20 cellular contexts compared by ENCODE assay signal in the genomic region with DNA sequence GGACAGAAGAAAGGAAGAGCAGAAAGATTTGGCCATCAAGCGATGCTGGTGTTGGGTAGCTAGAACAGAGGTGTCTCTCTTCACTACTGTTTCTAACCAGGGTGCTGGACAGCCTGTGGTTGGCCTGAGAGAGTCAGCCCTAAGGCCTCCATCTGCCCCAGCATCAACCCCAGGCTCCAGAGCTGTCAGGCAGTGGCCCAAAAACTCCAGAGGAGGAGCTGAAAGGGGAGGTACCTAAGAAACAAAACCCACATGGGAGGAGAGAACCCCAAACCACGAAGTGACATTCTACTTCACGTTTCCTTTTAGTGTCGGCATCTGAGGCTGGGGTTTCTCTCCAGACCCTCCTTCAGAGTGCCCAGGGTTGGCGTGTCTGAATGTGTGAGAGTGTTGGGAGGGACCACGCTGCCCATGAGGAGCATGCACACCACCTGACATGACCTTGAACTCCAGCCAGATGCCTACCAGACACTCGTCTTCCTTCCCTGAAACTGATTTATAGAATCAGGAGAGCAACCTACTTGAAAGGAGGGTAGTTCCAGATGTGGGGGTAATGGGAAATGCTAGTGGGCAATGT.
DNase-seq lines count a peak whose midpoint lies in the region; ATAC-seq and TF ChIP-seq lines count a peak whose summit lies in the region.
"Had no signal": no experiment of that assay in that cellular context is flagged by ENCODE, and none has a peak within 500 bp of the region (broad histone marks: within the 10 kb centered on the region; RNA-seq: fewer than 3 reads in every experiment).

No MANE protein-coding gene starts in this region.

- H3K4me3 Mint-ChIP-seq in MCF 10A (ENCODE audit: unreplicated experiment): no peak overlapping the region
- H3K4me3 Mint-ChIP-seq in T-helper 2 cell treated with Interferon-gamma antibody and Interleukin-4, amounts not matched to agents 5 μg/mL and 100 μg/mL, for 36 hours: peak overlapping the region; percentile 9
- H3K4me3 Mint-ChIP-seq: CD14-positive monocyte, HFFc6 had no signal

- BruUV-seq in MCF 10A (replicated peaks; lab: Mats Ljungman, UMichigan): no TSS peak

- H3K36me3 ChIP-seq in breast epithelium (no peaks in the 10 kb centered on the region), gastrocnemius medialis (peaks cover 0 to 34% of the 10 kb centered on the region in 2 donors)
- H3K36me3 ChIP-seq: MG63 had no signal

- CTCF ChIA-PET in MCF 10A (lab: Yijun Ruan, JAX): no interaction called here

- H3K27ac Mint-ChIP-seq in MCF 10A (ENCODE audit: low read depth, unreplicated experiment): peak overlapping the region; percentile 79
- no peak overlapping the region for H3K27ac Mint-ChIP-seq in T-helper 2 cell treated with Interferon-gamma antibody and Interleukin-4, amounts not matched to agents 5 μg/mL and 100 μg/mL, for 36 hours
- H3K27ac Mint-ChIP-seq: HFFc6 had no signal

- no peaks in the 10 kb centered on the region for H3K9me3 ChIP-seq in breast epithelium
- H3K9me3 ChIP-seq in gastrocnemius medialis: no peaks in the 10 kb centered on the region
- H3K9me3 ChIP-seq: A549, MG63 had no signal

- DNase-seq in MCF 10A (ENCODE audit: unreplicated experiment): no peak
- DNase-seq in breast epithelium (ENCODE audit: low spot score in 2 of 2): no peak
- no peak for DNase-seq in T-helper 2 cell treated with Interferon-gamma antibody and Interleukin-4, amounts not matched to agents 5 μg/mL and 100 μg/mL, for 36 hours (ENCODE audit: low spot score)
- DNase-seq in left ventricle myocardium superior: no peak
- DNase-seq in gastrocnemius medialis: no peak
- DNase-seq in medulla oblongata (ENCODE audit: extremely low spot score): no peak
- no peak for DNase-seq in SW 1271 (lab: John Stamatoyannopoulos, UW)
- DNase-seq: Calu3; HFFc6; MG63; NCI-H1092 treated with DMSO at 0.1 percent for 48 hours; NCI-H1694; NCI-H2107; NCI-H226; NCI-H526 treated with DMSO at 0.1 percent for 48 hours; NK-92 treated with Interleukin-12 subunit alpha and Interleukin-12 subunit beta, amount 100 ng/mL, for 24 hours; RPMI8226 had no signal

- intact Hi-C loops in MCF 10A (cut with micrococcal nuclease): no loop called here
- intact Hi-C loops in breast epithelium (cut with DNase I; ENCODE audit: low total_unique reads): no loop called here
- intact Hi-C loops in left ventricle myocardium superior (cut with micrococcal nuclease): no loop called here
- intact Hi-C loops in gastrocnemius medialis (cut with DNase I; ENCODE audit: low total_unique reads): no loop called here

- H3K27ac ChIP-seq in breast epithelium (no peak overlapping the region), gastrocnemius medialis (peak overlapping the region; percentile 90 to 99 (median 96))
- H3K27ac ChIP-seq: A549, KMS-11 had no signal

- in situ Hi-C loops in gastrocnemius medialis (cut with MboI; ENCODE audit: low sequenced_read_pairs in 4 of 4): no loop called here

- no peaks in the 10 kb centered on the region for H3K27me3 Mint-ChIP-seq in MCF 10A (ENCODE audit: insufficient read depth, unreplicated experiment)
- H3K27me3 Mint-ChIP-seq in T-helper 2 cell treated with Interferon-gamma antibody and Interleukin-4, amounts not matched to agents 5 μg/mL and 100 μg/mL, for 36 hours (ENCODE audit: low read depth): peaks cover 33% of the 10 kb centered on the region

- no peaks in the 10 kb centered on the region for H3K36me3 Mint-ChIP-seq in MCF 10A (ENCODE audit: insufficient read depth, unreplicated experiment)
- peaks cover 1% of the 10 kb centered on the region for H3K36me3 Mint-ChIP-seq in T-helper 2 cell treated with Interferon-gamma antibody and Interleukin-4, amounts not matched to agents 5 μg/mL and 100 μg/mL, for 36 hours (ENCODE audit: low read depth)
- H3K36me3 Mint-ChIP-seq: CD14-positive monocyte had no signal

- peaks cover 58% of the 10 kb centered on the region for H3K4me1 Mint-ChIP-seq in MCF 10A (ENCODE audit: insufficient read depth, unreplicated experiment)
- H3K4me1 Mint-ChIP-seq in T-helper 2 cell treated with Interferon-gamma antibody and Interleukin-4, amounts not matched to agents 5 μg/mL and 100 μg/mL, for 36 hours (ENCODE audit: low read depth): peaks cover 23% of the 10 kb centered on the region
- H3K4me1 Mint-ChIP-seq: CD14-positive monocyte had no signal

- H3K9me3 Mint-ChIP-seq in MCF 10A (ENCODE audit: unreplicated experiment): no peaks in the 10 kb centered on the region
- H3K9me3 Mint-ChIP-seq in T-helper 2 cell treated with Interferon-gamma antibody and Interleukin-4, amounts not matched to agents 5 μg/mL and 100 μg/mL, for 36 hours: no peaks in the 10 kb centered on the region
- H3K9me3 Mint-ChIP-seq: CD14-positive monocyte, HFFc6 had no signal

- H3K4me1 ChIP-seq in breast epithelium (no peaks in the 10 kb centered on the region), gastrocnemius medialis (peaks cover 95 to 97% of the 10 kb centered on the region in 2 donors)
- H3K4me1 ChIP-seq: A549 had no signal

- ATAC-seq in left ventricle myocardium superior (peak; percentile 46), gastrocnemius medialis (peak; percentile 16 to 37)
- ATAC-seq: A549 had no signal

- no peaks in the 10 kb centered on the region for H3K27me3 ChIP-seq in breast epithelium
- no peaks in the 10 kb centered on the region for H3K27me3 ChIP-seq in gastrocnemius medialis
- H3K27me3 ChIP-seq: MG63 had no signal

- TF ChIP-seq POLR2A in breast epithelium (IDR thresholded peaks at IDR 0.05) (no peak), gastrocnemius medialis (IDR thresholded peaks at IDR 0.05) (no peak)

- no peak for TF ChIP-seq CTCF in MCF 10A (IDR thresholded peaks at IDR 0.05; ENCODE audit: unreplicated experiment)
- TF ChIP-seq CTCF in breast epithelium (IDR thresholded peaks at IDR 0.05): no peak
- no peak for TF ChIP-seq CTCF in gastrocnemius medialis (IDR thresholded peaks at IDR 0.05 in 4 of 5, conservative IDR thresholded peaks at IDR 0.05 in 1 of 5)

- H3K4me3 ChIP-seq in breast epithelium (no peak overlapping the region), gastrocnemius medialis (no peak overlapping the region)
- H3K4me3 ChIP-seq: A549, MG63 had no signal

- POLR2A ChIA-PET in MCF 10A (lab: Yijun Ruan, JAX): no interaction called here

Comparison
In these comparisons a context has a peak if more than half of its experiments do, and no peak if none do; other contexts are left out.
1. H3K27ac ChIP-seq: peak in gastrocnemius medialis (4 of 4); none in breast epithelium (0 of 2).